Comparison of ENCODE assay signal across 8 cellular contexts in genomic region chr9:35603506-35603985, GRCh38. TPM values are rescaled to one million over a fixed set of nuclear protein-coding genes. Genes with fewer than 3 reads are reported as not detected.
DNase-seq lines count a peak whose midpoint lies in the region; FAIRE-seq and TF ChIP-seq lines count a peak whose summit lies in the region.

No MANE protein-coding gene starts in this region.

- WGBS in adrenal gland, 4 donors, result 5 to 10% (median 9%) methylated on average over 16 to 18 of the region's 18 CpGs
- WGBS in small intestine, 3 donors, result 11 to 18% (median 13%) methylated on average over 18 of the region's 18 CpGs

- H3K4me3 ChIP-seq in adrenal gland (peak overlapping the region in 2 of 4 donors; percentile 38 to 46), iPS-15b (ENCODE audit: low read depth, low read length) (peak overlapping the region; percentile 60), small intestine (ENCODE audit: low read depth in 1 of 2, low read length in 2 of 2) (peak overlapping the region in 1 of 2 donors; percentile 4)

- H3K27me3 ChIP-seq in adrenal gland (no peaks in the 10 kb centered on the region), iPS-15b (ENCODE audit: control insufficient read depth, insufficient read depth, low read length) (peaks cover 6% of the 10 kb centered on the region), small intestine (ENCODE audit: control insufficient read depth in 2 of 2, insufficient read depth in 2 of 2, low read length in 2 of 2) (no peaks in the 10 kb centered on the region)

- H3K36me3 ChIP-seq in adrenal gland (replicated peaks in 1 of 2) (peaks cover 0 to 9% of the 10 kb centered on the region in 2 donors), iPS-15b (ENCODE audit: control insufficient read depth, insufficient read depth, low read length) (peaks cover 6% of the 10 kb centered on the region), small intestine (ENCODE audit: control insufficient read depth in 2 of 2, insufficient read depth in 2 of 2, low read length in 2 of 2) (peaks cover 0 to 2% of the 10 kb centered on the region in 2 donors)

- peaks cover 13 to 23% of the 10 kb centered on the region in 2 donors for H3K4me1 ChIP-seq in adrenal gland (replicated peaks in 1 of 2)
- H3K4me1 ChIP-seq in iPS-15b (ENCODE audit: control insufficient read depth, insufficient read depth, low read length), result peaks cover 12% of the 10 kb centered on the region
- no peaks in the 10 kb centered on the region for H3K4me1 ChIP-seq in small intestine (ENCODE audit: control insufficient read depth in 2 of 2, insufficient read depth in 1 of 2, low read depth in 1 of 2, low read length in 1 of 2)

- DNase-seq in NCI-H1092 (lab: John Stamatoyannopoulos, UW), result peak; percentile 65
- no peak for DNase-seq in NCI-H1092 treated with DMSO at 0.1 percent for 48 hours (lab: John Stamatoyannopoulos, UW)
- peak; percentile 55 for DNase-seq in NCI-H146 treated with DMSO at 0.1 percent for 48 hours (lab: John Stamatoyannopoulos, UW; ENCODE audit: unreplicated experiment)
- DNase-seq in adrenal gland, result peak; percentile 56 to 87 (median 72)
- DNase-seq in small intestine, result no peak
- no peak for DNase-seq in NCI-H1436 treated with DMSO at 0.1 percent for 48 hours (lab: John Stamatoyannopoulos, UW)
- no peak for DNase-seq in amniotic stem cell (lab: John Stamatoyannopoulos, UW)

- H3K9me3 ChIP-seq in adrenal gland (replicated peaks in 1 of 3), result no peaks in the 10 kb centered on the region
- H3K9me3 ChIP-seq in iPS-15b (ENCODE audit: control insufficient read depth, insufficient read depth, low read length), result no peaks in the 10 kb centered on the region
- H3K9me3 ChIP-seq in small intestine (ENCODE audit: control insufficient read depth, low read depth), result no peaks in the 10 kb centered on the region

- H3K27ac ChIP-seq in adrenal gland (peak overlapping the region; percentile 60 to 94 (median 93)), small intestine (ENCODE audit: low read depth in 1 of 2, low read length in 1 of 2) (peak overlapping the region; percentile 56 to 87)

- no peak for TF ChIP-seq CTCF in adrenal gland (IDR thresholded peaks at IDR 0.05)

- peak overlapping the region; percentile 32 for H3K9ac ChIP-seq in iPS-15b (ENCODE audit: low read depth, low read length)

- no peak for FAIRE-seq in small intestine (lab: Jason Lieb, UNC)

- intact Hi-C loops in adrenal gland (cut with DNase I), result no loop called here

- no peak for TF ChIP-seq POLR2A in adrenal gland (IDR thresholded peaks at IDR 0.05)

RNA-seq across cellular contexts. Expression of gene TESK1, which starts 1.5 kb away (rescaled TPM):
- total RNA-seq in adrenal gland, result 100 to 1,000 TPM in 1 of 8 donors, 10 to 100 TPM in 7; 25.9 to 189 (median 55.7) TPM
- polyA plus RNA-seq in adrenal gland (100 to 1,000 TPM in 2 of 3 donors, 10 to 100 TPM in 1; 68.6 to 159 (median 152) TPM), small intestine (10 to 100 TPM; 22.4 to 53.0 (median 42.4) TPM)

RNA-seq across cellular contexts. Expression of gene CD72, which starts 14.7 kb away (rescaled TPM):
- total RNA-seq in adrenal gland, result 1 to 10 TPM in 7 of 8 donors, under 1 TPM in 1; 0.69 to 8.0 (median 4.3) TPM
- 10 to 100 TPM in 1 of 3 donors, 1 to 10 TPM in 2; 1.3 to 18.5 (median 7.4) TPM for polyA plus RNA-seq in adrenal gland
- 1 to 10 TPM in 2 of 3 donors, under 1 TPM in 1; 0.54 to 2.3 (median 1.6) TPM for polyA plus RNA-seq in small intestine

RNA-seq across cellular contexts. Expression of gene SIT1, which starts 47.2 kb away (rescaled TPM):
- 1 to 10 TPM in 4 of 8 donors, under 1 TPM in 3, not detected in 1; 0.25 to 2.1 (median 1.1) TPM for total RNA-seq in adrenal gland
- polyA plus RNA-seq in adrenal gland, result 1 to 10 TPM in 1 of 3 donors, under 1 TPM in 1, not detected in 1; 0.37 to 1.0 TPM
- 1 to 10 TPM in 2 of 3 donors, under 1 TPM in 1; 0.89 to 5.9 (median 1.7) TPM for polyA plus RNA-seq in small intestine

RNA-seq across cellular contexts. Expression of gene RMRP, which starts 54.3 kb away (rescaled TPM):
- total RNA-seq in adrenal gland, result over 10,000 TPM in 4 of 8 donors, 1,000 to 10,000 TPM in 3, 100 to 1,000 TPM in 1; 885 to 23,366 (median 13,049) TPM
- polyA plus RNA-seq in adrenal gland (1,000 to 10,000 TPM in 2 of 3 donors, not detected in 1; 1,807 to 2,186 TPM), small intestine (100 to 1,000 TPM in 1 of 3 donors, not detected in 2; 269 TPM)

RNA-seq across cellular contexts. Expression of gene CCDC107, which starts 54.5 kb away (rescaled TPM):
- 10 to 100 TPM; 27.9 to 55.0 (median 39.8) TPM for total RNA-seq in adrenal gland
- polyA plus RNA-seq in adrenal gland (100 to 1,000 TPM in 2 of 3 donors, 10 to 100 TPM in 1; 53.6 to 198 (median 169) TPM), small intestine (10 to 100 TPM; 21.3 to 49.0 (median 33.2) TPM)

Comparison
In these comparisons a context has a peak if more than half of its experiments do, and no peak if none do; other contexts are left out.
1. DNase-seq: peak in NCI-H1092 (single experiment), NCI-H146 treated with DMSO at 0.1 percent for 48 hours (single experiment) and adrenal gland (7 of 7); none in NCI-H1092 treated with DMSO at 0.1 percent for 48 hours (single experiment), small intestine (single experiment), NCI-H1436 treated with DMSO at 0.1 percent for 48 hours (single experiment) and amniotic stem cell (single experiment).